Comparison of ENCODE assay signal across 9 cellular contexts in the genomic region with DNA sequence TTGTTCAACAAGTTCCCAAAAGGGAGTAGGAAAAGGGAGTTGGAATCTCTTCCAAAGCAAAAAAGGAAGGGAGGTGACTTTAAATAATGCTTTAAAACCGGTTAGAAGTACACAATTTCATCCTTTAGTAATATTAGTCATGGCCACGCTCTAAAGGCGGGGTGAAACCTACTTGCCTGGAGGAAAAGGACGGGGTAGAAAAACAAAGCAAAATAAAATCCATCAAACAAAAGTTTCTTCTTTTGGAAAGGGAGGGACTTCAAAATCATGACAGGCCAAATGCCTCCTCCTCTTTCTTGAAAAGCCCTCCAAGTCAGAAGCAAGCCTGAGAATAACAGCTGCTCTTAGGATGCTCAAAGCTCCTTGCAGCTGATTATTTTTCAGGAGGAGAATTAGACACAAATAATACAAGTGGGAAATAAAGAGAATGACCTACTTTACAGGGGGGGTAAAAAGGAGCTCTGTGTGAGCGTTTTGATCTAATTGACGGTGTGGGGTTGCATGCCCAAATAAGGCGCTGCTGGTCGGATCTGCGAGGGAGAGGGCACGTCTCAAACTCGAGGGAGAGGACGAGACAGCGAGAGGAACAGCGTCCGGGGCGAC. TPM values are rescaled to one million over a fixed set of nuclear protein-coding genes. Genes with fewer than 3 reads are reported as not detected.
DNase-seq lines count a peak whose midpoint lies in the region; ATAC-seq and TF ChIP-seq lines count a peak whose summit lies in the region.
"Had no signal": no experiment of that assay in that cellular context is flagged by ENCODE, and none has a peak within 500 bp of the region (broad histone marks: within the 10 kb centered on the region; RNA-seq: fewer than 3 reads in every experiment).

No MANE protein-coding gene starts in this region.

- H3K27ac ChIP-seq in gastroesophageal sphincter, result peak overlapping the region; percentile 92 to 97 (median 94)
- no peak overlapping the region for H3K27ac ChIP-seq in trophoblast cell (ENCODE audit: low read depth, low read length)

- H3K4me2 ChIP-seq in trophoblast cell (ENCODE audit: low read length), result peak overlapping the region; percentile 96

- peaks cover 7% of the 10 kb centered on the region for H3K27me3 ChIP-seq in gastroesophageal sphincter
- peaks cover 21% of the 10 kb centered on the region for H3K27me3 ChIP-seq in trophoblast cell (ENCODE audit: insufficient read depth, low read length)

- no peaks in the 10 kb centered on the region for H3K9me3 ChIP-seq in gastroesophageal sphincter
- H3K9me3 ChIP-seq in trophoblast cell (ENCODE audit: insufficient read depth, low read depth, low read length), result peaks cover 1% of the 10 kb centered on the region

- no peak overlapping the region for H2AK5ac ChIP-seq in trophoblast cell (ENCODE audit: low read length)

- H3K36me3 ChIP-seq in gastroesophageal sphincter, result no peaks in the 10 kb centered on the region
- no peaks in the 10 kb centered on the region for H3K36me3 ChIP-seq in trophoblast cell (ENCODE audit: control insufficient read depth in 1 of 2, insufficient read depth in 2 of 2, low read length in 2 of 2)

- no peak overlapping the region for H3K14ac ChIP-seq in trophoblast cell (ENCODE audit: low read length)

- H2BK5ac ChIP-seq in trophoblast cell (ENCODE audit: low read depth, low read length, poor library complexity), result no peak overlapping the region

- peaks cover 2% of the 10 kb centered on the region for H3K79me1 ChIP-seq in trophoblast cell (ENCODE audit: low read length)

- ATAC-seq in gastroesophageal sphincter (peak; percentile 43), GM21423 (IDR thresholded peaks at IDR 0.05; ENCODE audit: unreplicated experiment) (no peak), natural killer cell (no peak)
- no peak for ATAC-seq in activated CD4-positive, CD25-positive, alpha-beta regulatory T cell treated with anti-CD3 and anti-CD28 coated beads, Interleukin-2, amount 50 U/mL, for 24 hours

- no peak overlapping the region for H3K27ac Mint-ChIP-seq in activated T-helper 1 cell treated with anti-CD3 and anti-CD28 coated beads, Interleukin-12 subunit alpha, Interleukin-12 subunit beta, Interleukin-2, Interleukin-4 antibody, amounts not matched to agents 30 ng/mL and 10 ng/mL and 1 ng/mL, durations not matched to agents 14 hours and 24 hours and 36 hours
- no peak overlapping the region for H3K27ac Mint-ChIP-seq in natural killer cell

- H4K12ac ChIP-seq in trophoblast cell (ENCODE audit: low read depth, low read length), result no peak overlapping the region

- no peaks in the 10 kb centered on the region for H3K36me3 Mint-ChIP-seq in activated T-helper 1 cell treated with anti-CD3 and anti-CD28 coated beads, Interleukin-12 subunit alpha, Interleukin-12 subunit beta, Interleukin-2, Interleukin-4 antibody, amounts not matched to agents 30 ng/mL and 10 ng/mL and 1 ng/mL, durations not matched to agents 14 hours and 24 hours and 36 hours (ENCODE audit: low read depth)
- H3K36me3 Mint-ChIP-seq in natural killer cell, result no peaks in the 10 kb centered on the region

- no peak for TF ChIP-seq EP300 in gastroesophageal sphincter (IDR thresholded peaks at IDR 0.05)

- peak overlapping the region; percentile 80 to 84 for H3K4me3 ChIP-seq in gastroesophageal sphincter
- no peak overlapping the region for H3K4me3 ChIP-seq in trophoblast cell (ENCODE audit: low read depth, low read length)

- peak overlapping the region; percentile 77 for H3K4me3 Mint-ChIP-seq in activated T-helper 1 cell treated with anti-CD3 and anti-CD28 coated beads, Interleukin-12 subunit alpha, Interleukin-12 subunit beta, Interleukin-2, Interleukin-4 antibody, amounts not matched to agents 30 ng/mL and 10 ng/mL and 1 ng/mL, durations not matched to agents 14 hours and 24 hours and 36 hours
- no peak overlapping the region for H3K4me3 Mint-ChIP-seq in natural killer cell

- intact Hi-C loops in activated T-helper 1 cell treated with anti-CD3 and anti-CD28 coated beads, Interleukin-12 subunit alpha, Interleukin-12 subunit beta, Interleukin-2, Interleukin-4 antibody, amounts not matched to agents 30 ng/mL and 10 ng/mL and 1 ng/mL, durations not matched to agents 14 hours and 24 hours and 36 hours (cut with micrococcal nuclease), result loop anchor here (10.0 kb wide), 2 partner anchors 167 to 487 kb away; a partner anchor contains a TSS
- intact Hi-C loops in natural killer cell (cut with micrococcal nuclease), result no loop called here

- no peak overlapping the region for H3K18ac ChIP-seq in trophoblast cell (ENCODE audit: low read length)

- TF ChIP-seq CTCF in gastroesophageal sphincter (IDR thresholded peaks at IDR 0.05), result no peak
- no peak for TF ChIP-seq CTCF in natural killer cell (IDR thresholded peaks at IDR 0.05)

- peak overlapping the region; percentile 66 for H2AFZ ChIP-seq in trophoblast cell (ENCODE audit: insufficient read depth, low read length, poor library complexity)

- no peak overlapping the region for H3K23ac ChIP-seq in trophoblast cell (ENCODE audit: low read length)

- H3K9me3 Mint-ChIP-seq in activated T-helper 1 cell treated with anti-CD3 and anti-CD28 coated beads, Interleukin-12 subunit alpha, Interleukin-12 subunit beta, Interleukin-2, Interleukin-4 antibody, amounts not matched to agents 30 ng/mL and 10 ng/mL and 1 ng/mL, durations not matched to agents 14 hours and 24 hours and 36 hours, result no peaks in the 10 kb centered on the region
- no peaks in the 10 kb centered on the region for H3K9me3 Mint-ChIP-seq in natural killer cell

- no peak overlapping the region for H3K4ac ChIP-seq in trophoblast cell (ENCODE audit: low read depth, low read length)

- peaks cover 2% of the 10 kb centered on the region for H3K79me2 ChIP-seq in trophoblast cell (ENCODE audit: control insufficient read depth, insufficient read depth, low read length, poor library complexity)

- DNase-seq in EH (ENCODE audit: low read depth) (peak; percentile 30), trophoblast cell (no peak), hippocampal formation (lab: John Stamatoyannopoulos, UW) (no peak), natural killer cell (no peak)
- no peak for DNase-seq in activated T-helper 1 cell treated with anti-CD3 and anti-CD28 coated beads, Interleukin-12 subunit alpha, Interleukin-12 subunit beta, Interleukin-2, Interleukin-4 antibody, amounts not matched to agents 30 ng/mL and 10 ng/mL and 1 ng/mL, durations not matched to agents 14 hours and 24 hours and 36 hours (ENCODE audit: low spot score)
- DNase-seq: MM.1S had no signal

- H4K91ac ChIP-seq in trophoblast cell (ENCODE audit: low read depth, low read length), result no peak overlapping the region

- WGBS in gastroesophageal sphincter (ENCODE audit: low coverage in 1 of 2), 2 donors, result 18 to 20% methylated on average over 8 to 12 of the region's 16 CpGs
- no CpG with 5 or more reads among the region's 16 CpGs for WGBS in trophoblast cell (ENCODE audit: extremely low coverage, insufficient coverage, insufficient read length)

- H3K9ac ChIP-seq in trophoblast cell (ENCODE audit: low read length), result no peak overlapping the region

- peaks cover 44% of the 10 kb centered on the region for H3K27me3 Mint-ChIP-seq in activated T-helper 1 cell treated with anti-CD3 and anti-CD28 coated beads, Interleukin-12 subunit alpha, Interleukin-12 subunit beta, Interleukin-2, Interleukin-4 antibody, amounts not matched to agents 30 ng/mL and 10 ng/mL and 1 ng/mL, durations not matched to agents 14 hours and 24 hours and 36 hours (ENCODE audit: insufficient read depth)
- H3K27me3 Mint-ChIP-seq in natural killer cell (ENCODE audit: low read depth in 2 of 2), result peaks cover 47 to 72% of the 10 kb centered on the region in 2 donors

- H2BK12ac ChIP-seq in trophoblast cell (ENCODE audit: low read length), result no peak overlapping the region

- H3K4me1 ChIP-seq in gastroesophageal sphincter (peaks cover 0 to 64% (median 0%) of the 10 kb centered on the region in 3 donors), trophoblast cell (ENCODE audit: control insufficient read depth in 1 of 2, insufficient read depth in 2 of 2, low read length in 2 of 2) (peaks cover 11 to 13% of the 10 kb centered on the region in 2 experiments)

- TF ChIP-seq POLR2A in gastroesophageal sphincter (IDR thresholded peaks at IDR 0.05), result no peak

- H4K8ac ChIP-seq in trophoblast cell (ENCODE audit: low read depth, low read length), result no peak overlapping the region

- peaks cover 33% of the 10 kb centered on the region for H3K4me1 Mint-ChIP-seq in activated T-helper 1 cell treated with anti-CD3 and anti-CD28 coated beads, Interleukin-12 subunit alpha, Interleukin-12 subunit beta, Interleukin-2, Interleukin-4 antibody, amounts not matched to agents 30 ng/mL and 10 ng/mL and 1 ng/mL, durations not matched to agents 14 hours and 24 hours and 36 hours (ENCODE audit: low read depth)
- H3K4me1 Mint-ChIP-seq in natural killer cell, result peaks cover 0 to 6% of the 10 kb centered on the region in 2 donors

- no peak overlapping the region for H2BK120ac ChIP-seq in trophoblast cell (ENCODE audit: insufficient read depth, low read length, poor library complexity)

RNA-seq across cellular contexts. Expression of a gene that starts 1.8 kb away (rescaled TPM):
- 6.5 and 7.5 TPM in 2 replicates for total RNA-seq in activated T-helper 1 cell treated with anti-CD3 and anti-CD28 coated beads, Interleukin-12 subunit alpha, Interleukin-12 subunit beta, Interleukin-2, Interleukin-4 antibody, amounts not matched to agents 30 ng/mL and 10 ng/mL and 1 ng/mL, durations not matched to agents 14 hours and 24 hours and 36 hours
- total RNA-seq in gastroesophageal sphincter (10 to 100 TPM; 11.8 to 46.5 (median 21.7) TPM), natural killer cell (not detected)
- 4.8 and 5.4 TPM in 2 replicates for polyA plus RNA-seq in trophoblast cell (2013)
